ENCODE assay signal across 10 cellular contexts in genomic region chr2:26235089-26235488, GRCh38. TPM values are rescaled to one million over a fixed set of nuclear protein-coding genes. Genes with fewer than 3 reads are reported as not detected.
DNase-seq lines count a peak whose midpoint lies in the region; ATAC-seq and TF ChIP-seq lines count a peak whose summit lies in the region.
"Had no signal": no experiment of that assay in that cellular context is flagged by ENCODE, and none has a peak within 500 bp of the region (broad histone marks: within the 10 kb centered on the region; RNA-seq: fewer than 3 reads in every experiment).

No MANE protein-coding gene starts in this region.

- peaks cover 5% of the 10 kb centered on the region for H3K4me1 Mint-ChIP-seq in chondrocyte (ENCODE audit: low read depth)

- H2AFZ ChIP-seq in trophoblast cell (ENCODE audit: insufficient read depth, low read length, poor library complexity) = no peak overlapping the region

- no peaks in the 10 kb centered on the region for H3K79me1 ChIP-seq in trophoblast cell (ENCODE audit: low read length)

- no peak overlapping the region for H3K9ac ChIP-seq in trophoblast cell (ENCODE audit: low read length)

- no peak overlapping the region for H3K4me3 Mint-ChIP-seq in chondrocyte (ENCODE audit: unreplicated experiment)

- H3K4ac ChIP-seq in trophoblast cell (ENCODE audit: low read depth, low read length) = no peak overlapping the region

- no peak overlapping the region for H2BK5ac ChIP-seq in trophoblast cell (ENCODE audit: low read depth, low read length, poor library complexity)

- no peak overlapping the region for H3K18ac ChIP-seq in trophoblast cell (ENCODE audit: low read length)

- no peak overlapping the region for H3K14ac ChIP-seq in trophoblast cell (ENCODE audit: low read length)

- H3K4me3 ChIP-seq in NB4 (ENCODE audit: low read depth, low read length) = no peak overlapping the region
- H3K4me3 ChIP-seq in trophoblast cell (ENCODE audit: low read depth, low read length) = no peak overlapping the region
- no peak overlapping the region for H3K4me3 ChIP-seq in upper lobe of left lung

- no peak for TF ChIP-seq EP300 in upper lobe of left lung (IDR thresholded peaks at IDR 0.05)

- H4K91ac ChIP-seq in trophoblast cell (ENCODE audit: low read depth, low read length) = no peak overlapping the region

- TF ChIP-seq CTCF in NB4 (IDR thresholded peaks at IDR 0.05; ENCODE audit: low read depth, low read length) = no peak
- peak; percentile 68 for TF ChIP-seq CTCF in chondrocyte (IDR thresholded peaks at IDR 0.05)
- TF ChIP-seq CTCF in upper lobe of left lung (IDR thresholded peaks at IDR 0.05) = peak in 1 of 6 experiments; percentile 18

- no peaks in the 10 kb centered on the region for H3K9me3 ChIP-seq in trophoblast cell (ENCODE audit: insufficient read depth, low read depth, low read length)
- H3K9me3 ChIP-seq in upper lobe of left lung = no peaks in the 10 kb centered on the region

- DNase-seq in EH (ENCODE audit: low read depth) = peak; percentile 9
- DNase-seq in NB4 (ENCODE audit: low read depth) = peak; percentile 15
- no peak for DNase-seq in chondrocyte (ENCODE audit: low spot score)
- DNase-seq in trophoblast cell = peak; percentile 8 to 44
- no peak for DNase-seq in upper lobe of left lung
- DNase-seq in NCI-H748 (lab: John Stamatoyannopoulos, UW; ENCODE audit: unreplicated experiment) = no peak
- DNase-seq: activated CD8-positive, alpha-beta memory T cell treated with anti-CD3 and anti-CD28 coated beads, Interleukin-2, amount 50 U/mL, for 48 hours; NCI-H2029 treated with DMSO at 0.1 percent for 48 hours had no signal

- H3K9me3 Mint-ChIP-seq in chondrocyte (ENCODE audit: low read depth) = no peaks in the 10 kb centered on the region

- H3K36me3 Mint-ChIP-seq in chondrocyte (ENCODE audit: low read depth) = peaks cover 17% of the 10 kb centered on the region

- no peaks in the 10 kb centered on the region for H3K79me2 ChIP-seq in trophoblast cell (ENCODE audit: control insufficient read depth, insufficient read depth, low read length, poor library complexity)

- H3K4me1 ChIP-seq in trophoblast cell (ENCODE audit: control insufficient read depth in 1 of 2, insufficient read depth in 2 of 2, low read length in 2 of 2) (no peaks in the 10 kb centered on the region), upper lobe of left lung (peaks cover 0 to 14% (median 5%) of the 10 kb centered on the region in 4 donors)

- H3K27me3 Mint-ChIP-seq in chondrocyte (ENCODE audit: low read depth) = no peaks in the 10 kb centered on the region

- no CpG with 5 or more reads among the region's 9 CpGs for WGBS in trophoblast cell (ENCODE audit: extremely low coverage, insufficient coverage, insufficient read length)
- 87 to 95% methylated on average over 9 of the region's 9 CpGs for WGBS in upper lobe of left lung, 2 donors

- H4K12ac ChIP-seq in trophoblast cell (ENCODE audit: low read depth, low read length) = no peak overlapping the region

- H2AK5ac ChIP-seq in trophoblast cell (ENCODE audit: low read length) = no peak overlapping the region

- no peak overlapping the region for H3K23ac ChIP-seq in trophoblast cell (ENCODE audit: low read length)

- H2BK120ac ChIP-seq in trophoblast cell (ENCODE audit: insufficient read depth, low read length, poor library complexity) = no peak overlapping the region

- no peak for ATAC-seq in upper lobe of left lung (ENCODE audit: low FRiP score in 2 of 2)
- ATAC-seq in GM19395 (IDR thresholded peaks at IDR 0.05; ENCODE audit: unreplicated experiment) = no peak
- no peak for ATAC-seq in GM21619 (IDR thresholded peaks at IDR 0.05; ENCODE audit: unreplicated experiment)

- H2BK12ac ChIP-seq in trophoblast cell (ENCODE audit: low read length) = no peak overlapping the region

- no peak overlapping the region for H4K8ac ChIP-seq in trophoblast cell (ENCODE audit: low read depth, low read length)

- H3K4me2 ChIP-seq in trophoblast cell (ENCODE audit: low read length) = no peak overlapping the region

- H3K27ac ChIP-seq in trophoblast cell (ENCODE audit: low read depth, low read length) (no peak overlapping the region), upper lobe of left lung (no peak overlapping the region)

- no peaks in the 10 kb centered on the region for H3K27me3 ChIP-seq in trophoblast cell (ENCODE audit: insufficient read depth, low read length)
- no peaks in the 10 kb centered on the region for H3K27me3 ChIP-seq in upper lobe of left lung

- peaks cover 26 to 36% of the 10 kb centered on the region in 2 experiments for H3K36me3 ChIP-seq in trophoblast cell (ENCODE audit: control insufficient read depth in 1 of 2, insufficient read depth in 2 of 2, low read length in 2 of 2)
- H3K36me3 ChIP-seq in upper lobe of left lung = peaks cover 30 to 87% (median 73%) of the 10 kb centered on the region in 4 donors

- no peak for TF ChIP-seq POLR2A in NB4 (IDR thresholded peaks at IDR 0.05; ENCODE audit: extremely low read depth, insufficient read length)
- no peak for TF ChIP-seq POLR2A in upper lobe of left lung (IDR thresholded peaks at IDR 0.05)

- no peak overlapping the region for H3K27ac Mint-ChIP-seq in chondrocyte (ENCODE audit: unreplicated experiment)

RNA-seq across cellular contexts. Expression of gene HADHA, which starts 9.3 kb away (rescaled TPM):
- total RNA-seq in chondrocyte (98.0 to 119 TPM (median 103 TPM) in 3 replicates), upper lobe of left lung (100 to 1,000 TPM in 4 of 6 donors, 10 to 100 TPM in 2; 61.8 to 120 (median 110) TPM)
- 73.1 TPM in 2 replicates for polyA plus RNA-seq in trophoblast cell (2013)

RNA-seq across cellular contexts. Expression of gene HADHB, which starts 9.7 kb away (rescaled TPM):
- total RNA-seq in chondrocyte = 85.0 to 96.8 TPM (median 89.1 TPM) in 3 replicates
- polyA plus RNA-seq in trophoblast cell (2013) = 45.9 and 46.1 TPM in 2 replicates
- total RNA-seq in upper lobe of left lung = 100 to 1,000 TPM in 2 of 6 donors, 10 to 100 TPM in 4; 67.1 to 124 (median 91.2) TPM

Comparison
In these comparisons a context has a peak if more than half of its experiments do, and no peak if none do; other contexts are left out.
1. DNase-seq: peak in EH (single experiment), NB4 (single experiment) and trophoblast cell (2 of 2); none in chondrocyte (single experiment), upper lobe of left lung (0 of 2) and NCI-H748 (single experiment).